Comparison of ENCODE assay signal across 14 cellular contexts in genomic region chr4:107618656-107619055, GRCh38.
DNase-seq lines count a peak whose midpoint lies in the region; ATAC-seq, FAIRE-seq and TF ChIP-seq lines count a peak whose summit lies in the region.
"Had no signal": no experiment of that assay in that cellular context is flagged by ENCODE, and none has a peak within 500 bp of the region (broad histone marks: within the 10 kb centered on the region; RNA-seq: fewer than 3 reads in every experiment).

No MANE protein-coding gene starts in this region.

- H3K9me3 ChIP-seq in SK-N-MC (ENCODE audit: low read depth, low read length) (no peaks in the 10 kb centered on the region), hepatocyte (ENCODE audit: low read depth) (no peaks in the 10 kb centered on the region), smooth muscle cell (replicated peaks; ENCODE audit: low read depth) (no peaks in the 10 kb centered on the region), small intestine (ENCODE audit: control insufficient read depth, low read depth) (no peaks in the 10 kb centered on the region)

- H3K4me3 ChIP-seq in SK-N-MC (peak overlapping the region; percentile 7; the same call in 1 of the 2 replicates), hepatocyte (no peak overlapping the region), smooth muscle cell (no peak overlapping the region), small intestine (ENCODE audit: low read depth in 1 of 2, low read length in 2 of 2) (no peak overlapping the region)
- H3K4me3 ChIP-seq: BLaER1 treated with 17β-estradiol and CSF1 and Interleukin-3, amounts not matched to agents 10 nM and 100 nM had no signal

- H3K36me3 ChIP-seq in SK-N-MC (ENCODE audit: insufficient read depth, low read length) (peaks cover 23% of the 10 kb centered on the region), hepatocyte (replicated peaks; ENCODE audit: insufficient read depth, low read depth) (no peaks in the 10 kb centered on the region), smooth muscle cell (ENCODE audit: low read depth) (peaks cover 12% of the 10 kb centered on the region), small intestine (ENCODE audit: control insufficient read depth in 2 of 2, insufficient read depth in 2 of 2, low read length in 2 of 2) (peaks cover 0 to 1% of the 10 kb centered on the region in 2 donors)

- no peak for FAIRE-seq in small intestine (lab: Jason Lieb, UNC)

- no peaks in the 10 kb centered on the region for H3K9me2 ChIP-seq in hepatocyte (replicated peaks; ENCODE audit: insufficient read depth)

- H2AFZ ChIP-seq in hepatocyte: no peak overlapping the region
- H2AFZ ChIP-seq in smooth muscle cell (ENCODE audit: low read depth): no peak overlapping the region

- H3K27me3 ChIP-seq in hepatocyte: no peaks in the 10 kb centered on the region
- no peaks in the 10 kb centered on the region for H3K27me3 ChIP-seq in smooth muscle cell (ENCODE audit: low read depth)
- H3K27me3 ChIP-seq in small intestine (ENCODE audit: control insufficient read depth in 2 of 2, insufficient read depth in 2 of 2, low read length in 2 of 2): no peaks in the 10 kb centered on the region
- H3K27me3 ChIP-seq: BLaER1 treated with 17β-estradiol and CSF1 and Interleukin-3, amounts not matched to agents 10 nM and 100 nM had no signal

- peaks cover 3% of the 10 kb centered on the region for H3K79me2 ChIP-seq in hepatocyte
- peaks cover 27% of the 10 kb centered on the region for H3K79me2 ChIP-seq in smooth muscle cell (ENCODE audit: low read depth)

- H3K4me1 ChIP-seq in hepatocyte (ENCODE audit: insufficient read depth) (peaks cover 3% of the 10 kb centered on the region), smooth muscle cell (ENCODE audit: low read depth) (no peaks in the 10 kb centered on the region), small intestine (ENCODE audit: control insufficient read depth in 2 of 2, insufficient read depth in 1 of 2, low read depth in 1 of 2, low read length in 1 of 2) (no peaks in the 10 kb centered on the region)
- H3K4me1 ChIP-seq: BLaER1 treated with 17β-estradiol and CSF1 and Interleukin-3, amounts not matched to agents 10 nM and 100 nM had no signal

- no peaks in the 10 kb centered on the region for H4K20me1 ChIP-seq in hepatocyte (ENCODE audit: insufficient read depth, poor library complexity, severe bottlenecking)
- peaks cover 8% of the 10 kb centered on the region for H4K20me1 ChIP-seq in smooth muscle cell (ENCODE audit: low read depth)

- H3K9ac ChIP-seq in SK-N-MC (ENCODE audit: insufficient read length) (no peak overlapping the region), smooth muscle cell (ENCODE audit: low read depth) (no peak overlapping the region)
- H3K9ac ChIP-seq: BLaER1 treated with 17β-estradiol and CSF1 and Interleukin-3, amounts not matched to agents 10 nM and 100 nM had no signal

- no peak for ATAC-seq in HG03565 (IDR thresholded peaks at IDR 0.05; ENCODE audit: unreplicated experiment)

- H3K27ac ChIP-seq in SK-N-MC: peak overlapping the region; percentile 16; the same call in 1 of the 2 replicates
- peak overlapping the region; percentile 31 for H3K27ac ChIP-seq in hepatocyte
- H3K27ac ChIP-seq in smooth muscle cell (ENCODE audit: low read depth): peak overlapping the region; percentile 51
- no peak overlapping the region for H3K27ac ChIP-seq in small intestine (ENCODE audit: low read depth in 1 of 2, low read length in 1 of 2)
- H3K27ac ChIP-seq: BLaER1 treated with 17β-estradiol and CSF1 and Interleukin-3, amounts not matched to agents 10 nM and 100 nM had no signal

- TF ChIP-seq CTCF in hepatocyte (IDR thresholded peaks at IDR 0.05; ENCODE audit: poor library complexity) (no peak), smooth muscle cell (IDR thresholded peaks at IDR 0.05; ENCODE audit: borderline replicate concordance, insufficient read depth, poor library complexity, severe bottlenecking) (no peak)

- H3K4me2 ChIP-seq in hepatocyte (peak overlapping the region; percentile 2), smooth muscle cell (peak overlapping the region; percentile 16)
- H3K4me2 ChIP-seq: BLaER1 treated with 17β-estradiol and CSF1 and Interleukin-3, amounts not matched to agents 10 nM and 100 nM had no signal

- DNase-seq in AG20443 (ENCODE audit: low spot score): peak; percentile 13
- DNase-seq in SK-N-MC (ENCODE audit: low read depth, low spot score): no peak
- DNase-seq in hepatocyte (ENCODE audit: low spot score): no peak
- no peak for DNase-seq in smooth muscle cell (lab: John Stamatoyannopoulos, UW; ENCODE audit: unreplicated experiment)
- DNase-seq in SW 1271 (lab: John Stamatoyannopoulos, UW): no peak
- no peak for DNase-seq in small intestine
- no peak for DNase-seq in COR-L47 (lab: John Stamatoyannopoulos, UW)
- DNase-seq: H7, NCI-H1436 treated with DMSO at 0.1 percent for 48 hours, NCI-H2107, NCI-H526, RPMI8226 had no signal

- peaks cover 5% of the 10 kb centered on the region for H3F3A ChIP-seq in smooth muscle cell (ENCODE audit: low read depth)

Comparison
In these comparisons a context has a peak if more than half of its experiments do, and no peak if none do; other contexts are left out.
1. H3K27ac ChIP-seq: peak in SK-N-MC (single experiment), hepatocyte (single experiment) and smooth muscle cell (single experiment); none in small intestine (0 of 2).